ENCODE assay signal across 16 cellular contexts in genomic region chr3:66021731-66022131, GRCh38. TPM values are rescaled to one million over a fixed set of nuclear protein-coding genes. Genes with fewer than 3 reads are reported as not detected.
DNase-seq lines count a peak whose midpoint lies in the region; ATAC-seq, FAIRE-seq and TF ChIP-seq lines count a peak whose summit lies in the region.
"Had no signal": no experiment of that assay in that cellular context is flagged by ENCODE, and none has a peak within 500 bp of the region (broad histone marks: within the 10 kb centered on the region; RNA-seq: fewer than 3 reads in every experiment).

No MANE protein-coding gene starts in this region.

- H3K4me1 ChIP-seq in pancreas, result peaks cover 16 to 34% (median 25%) of the 10 kb centered on the region in 3 donors
- no peaks in the 10 kb centered on the region for H3K4me1 ChIP-seq in MM.1S (ENCODE audit: low read length)

- no peak overlapping the region for H3K27ac Mint-ChIP-seq in T-helper 2 cell treated with Interferon-gamma antibody and Interleukin-4, amounts not matched to agents 5 μg/mL and 100 μg/mL, for 36 hours
- H3K27ac Mint-ChIP-seq: naive thymus-derived CD8-positive, alpha-beta T cell had no signal

- no peak overlapping the region for H3K9ac ChIP-seq in MM.1S (ENCODE audit: low read length)

- intact Hi-C loops in pancreas (cut with DNase I), result no loop called here

- H3K4me3 ChIP-seq in epithelial cell of proximal tubule (ENCODE audit: low read depth, low read length) (peak overlapping the region; percentile 44), pancreas (no peak overlapping the region), MM.1S (ENCODE audit: low read length) (no peak overlapping the region)
- H3K4me3 ChIP-seq: right lobe of liver had no signal

- WGBS in pancreas, 2 donors, result 34 to 46% methylated on average over 4 of the region's 4 CpGs

- ATAC-seq in pancreas (peak; percentile 76 to 85 (median 82)), HG02571 (IDR thresholded peaks at IDR 0.05; ENCODE audit: unreplicated experiment) (no peak)
- ATAC-seq: naive thymus-derived CD8-positive, alpha-beta T cell; stimulated activated naive CD8-positive, alpha-beta T cell treated with anti-CD3 and anti-CD28 coated beads, Interleukin-15, Interleukin-2, amounts not matched to agents 100 U/mL and 50 U/mL, for 24 hours had no signal

- TF ChIP-seq CTCF in epithelial cell of proximal tubule (conservative IDR thresholded peaks at IDR 0.05; ENCODE audit: low read depth, low read length) (no peak), pancreas (IDR thresholded peaks at IDR 0.05) (no peak), MM.1S (IDR thresholded peaks at IDR 0.05; ENCODE audit: low read length) (no peak)

- peaks cover 2% of the 10 kb centered on the region for H3K27me3 Mint-ChIP-seq in T-helper 2 cell treated with Interferon-gamma antibody and Interleukin-4, amounts not matched to agents 5 μg/mL and 100 μg/mL, for 36 hours (ENCODE audit: low read depth)

- no peak overlapping the region for H3K4me3 Mint-ChIP-seq in T-helper 2 cell treated with Interferon-gamma antibody and Interleukin-4, amounts not matched to agents 5 μg/mL and 100 μg/mL, for 36 hours
- H3K4me3 Mint-ChIP-seq: CD14-positive monocyte; H9; naive thymus-derived CD8-positive, alpha-beta T cell had no signal

- H3K79me2 ChIP-seq in MM.1S (ENCODE audit: low read length), result peaks cover 4% of the 10 kb centered on the region; the same call in 1 of the 2 replicates

- H2AFZ ChIP-seq in MM.1S (ENCODE audit: low read length), result no peak overlapping the region

- H3K36me3 ChIP-seq in pancreas, result no peaks in the 10 kb centered on the region
- no peaks in the 10 kb centered on the region for H3K36me3 ChIP-seq in MM.1S (replicated peaks; ENCODE audit: insufficient read depth, low read length)
- H3K36me3 ChIP-seq: right lobe of liver had no signal

- H3K27ac ChIP-seq in pancreas (peak overlapping the region in 2 of 4 donors; percentile 49 to 50), MM.1S (ENCODE audit: low read length) (no peak overlapping the region)
- H3K27ac ChIP-seq: right lobe of liver had no signal

- H3K4me1 Mint-ChIP-seq in T-helper 2 cell treated with Interferon-gamma antibody and Interleukin-4, amounts not matched to agents 5 μg/mL and 100 μg/mL, for 36 hours (ENCODE audit: low read depth), result no peaks in the 10 kb centered on the region
- H3K4me1 Mint-ChIP-seq: CD14-positive monocyte; naive thymus-derived CD8-positive, alpha-beta T cell had no signal

- H3K9me3 ChIP-seq in pancreas (no peaks in the 10 kb centered on the region), MM.1S (replicated peaks; ENCODE audit: insufficient read depth, low read length) (no peaks in the 10 kb centered on the region)
- H3K9me3 ChIP-seq: right lobe of liver had no signal

- no peaks in the 10 kb centered on the region for H3F3A ChIP-seq in MM.1S (ENCODE audit: insufficient read depth, low read length)

- no peaks in the 10 kb centered on the region for H4K20me1 ChIP-seq in MM.1S (ENCODE audit: insufficient read depth, low read length)

- no peaks in the 10 kb centered on the region for H3K9me3 Mint-ChIP-seq in T-helper 2 cell treated with Interferon-gamma antibody and Interleukin-4, amounts not matched to agents 5 μg/mL and 100 μg/mL, for 36 hours
- H3K9me3 Mint-ChIP-seq: H9 had no signal

- DNase-seq in Daoy (ENCODE audit: low read depth), result peak; percentile 41
- DNase-seq in LHCN-M2 (ENCODE audit: low read depth), result peak; percentile 66
- no peak for DNase-seq in epithelial cell of proximal tubule (ENCODE audit: low read depth)
- peak in 4 of 6 donors; percentile 35 to 53 (median 47) for DNase-seq in pancreas
- no peak for DNase-seq in GM19239 (ENCODE audit: insufficient read length, low spot score)
- no peak for DNase-seq in T-helper 2 cell treated with Interferon-gamma antibody and Interleukin-4, amounts not matched to agents 5 μg/mL and 100 μg/mL, for 36 hours (ENCODE audit: low spot score)
- DNase-seq in MM.1S, result no peak
- DNase-seq: cortex of kidney; H9; MV-4-11; naive thymus-derived CD8-positive, alpha-beta T cell; right lobe of liver; stimulated activated naive CD8-positive, alpha-beta T cell treated with anti-CD3 and anti-CD28 coated beads, Interleukin-15, Interleukin-2, amounts not matched to agents 100 U/mL and 50 U/mL, for 24 hours had no signal

- H3K9me2 ChIP-seq in MM.1S (replicated peaks; ENCODE audit: insufficient read depth, low read length), result no peaks in the 10 kb centered on the region

- H3K36me3 Mint-ChIP-seq in T-helper 2 cell treated with Interferon-gamma antibody and Interleukin-4, amounts not matched to agents 5 μg/mL and 100 μg/mL, for 36 hours (ENCODE audit: low read depth), result no peaks in the 10 kb centered on the region
- H3K36me3 Mint-ChIP-seq: CD14-positive monocyte; naive thymus-derived CD8-positive, alpha-beta T cell had no signal

- no peaks in the 10 kb centered on the region for H3K27me3 ChIP-seq in pancreas
- no peaks in the 10 kb centered on the region for H3K27me3 ChIP-seq in MM.1S (replicated peaks; ENCODE audit: insufficient read depth, low read length)
- H3K27me3 ChIP-seq: right lobe of liver had no signal

- FAIRE-seq in pancreas (lab: Jason Lieb, UNC), result no peak
- FAIRE-seq in GM19239 (lab: Jason Lieb, UNC), result no peak
- FAIRE-seq: islet of Langerhans had no signal

- no peak overlapping the region for H3K4me2 ChIP-seq in MM.1S (ENCODE audit: low read depth, low read length)

RNA-seq across cellular contexts. Expression of gene MAGI1, which starts 17.0 kb away (rescaled TPM):
- total RNA-seq in Daoy (2014; rRNA removed; shearing (Covaris generic)), result 7.1 and 8.0 TPM in 2 replicates
- total RNA-seq in LHCN-M2 (2014; rRNA removed), result 5.5 TPM in 2 replicates
- polyA plus RNA-seq in LHCN-M2 (2012), result 7.8 TPM
- 9.6 and 10.9 TPM in 2 replicates for total RNA-seq in epithelial cell of proximal tubule
- 10 to 100 TPM; 22.1 to 45.1 (median 28.1) TPM for total RNA-seq in pancreas
- 10 to 100 TPM; 19.7 to 27.9 TPM for polyA plus RNA-seq in pancreas
- total RNA-seq: naive thymus-derived CD8-positive, alpha-beta T cell had no signal
- polyA plus RNA-seq: CD14-positive monocyte; naive thymus-derived CD8-positive, alpha-beta T cell had no signal

Comparison
In these comparisons a context has a peak if more than half of its experiments do, and no peak if none do; other contexts are left out.
1. DNase-seq: peak in Daoy (single experiment), LHCN-M2 (single experiment) and pancreas (4 of 6); none in epithelial cell of proximal tubule (single experiment), GM19239 (single experiment), T-helper 2 cell treated with Interferon-gamma antibody and Interleukin-4, amounts not matched to agents 5 μg/mL and 100 μg/mL, for 36 hours (single experiment) and MM.1S (single experiment).